Comparison of ENCODE assay signal across 23 cellular contexts in the genomic region with DNA sequence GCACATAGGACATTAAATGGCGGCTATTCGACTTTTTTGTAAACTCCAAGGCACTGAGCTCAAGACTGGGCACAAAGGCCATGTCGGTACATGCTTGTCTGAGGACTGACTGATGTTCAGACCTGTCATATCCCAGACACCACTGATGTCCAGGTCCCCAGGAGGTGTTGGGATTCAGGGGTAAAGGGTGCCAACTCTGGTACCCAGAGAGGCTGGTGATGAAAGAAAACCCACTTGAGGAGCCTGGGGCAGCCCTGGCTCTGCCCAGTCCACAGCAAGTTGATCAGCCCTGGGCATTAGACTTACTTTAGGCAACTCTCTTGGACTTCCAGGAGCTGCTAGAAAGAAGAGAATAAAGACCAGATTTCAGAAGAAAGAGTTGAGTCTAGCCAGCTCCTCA. TPM values are rescaled to one million over a fixed set of nuclear protein-coding genes. Genes with fewer than 3 reads are reported as not detected.
DNase-seq lines count a peak whose midpoint lies in the region; ATAC-seq, FAIRE-seq and TF ChIP-seq lines count a peak whose summit lies in the region.
"Had no signal": no experiment of that assay in that cellular context is flagged by ENCODE, and none has a peak within 500 bp of the region (broad histone marks: within the 10 kb centered on the region; RNA-seq: fewer than 3 reads in every experiment).

No MANE protein-coding gene starts in this region.

- TF ChIP-seq EP300 in GM12878 (IDR thresholded peaks at IDR 0.05; ENCODE audit: borderline replicate concordance in 1 of 2, control insufficient read depth in 1 of 2, low read depth in 2 of 2, low read length in 2 of 2) (no peak), sigmoid colon (IDR thresholded peaks at IDR 0.05) (no peak)

- H3K27ac Mint-ChIP-seq in activated T-cell treated with anti-CD3 and anti-CD28 coated beads, Interleukin-2, amount 50 U/mL, for 24 hours: peak overlapping the region; percentile 76

- H3K27ac ChIP-seq in OCI-LY3 (ENCODE audit: low read length) (peak overlapping the region; percentile 8; the same call in 1 of the 2 replicates), GM12878 (ENCODE audit: control insufficient read depth, insufficient read depth) (no peak overlapping the region), sigmoid colon (no peak overlapping the region)
- H3K27ac ChIP-seq: lower lobe of right lung, right atrium auricular region, thoracic aorta, VCaP had no signal

- intact Hi-C loops in GM12878 (cut with micrococcal nuclease; ENCODE audit: unreplicated experiment) (no loop called here), mucosa of descending colon (cut with DNase I, micrococcal nuclease) (no loop called here), sigmoid colon (cut with DNase I) (no loop called here)

- H3K79me2 ChIP-seq in OCI-LY3 (ENCODE audit: low read length) (no peaks in the 10 kb centered on the region), GM12878 (ENCODE audit: control insufficient read depth, insufficient read depth, low read length) (no peaks in the 10 kb centered on the region)

- TF ChIP-seq POLR2A in GM12878 (IDR thresholded peaks at IDR 0.05; ENCODE audit: low read depth, low read length) (no peak), sigmoid colon (IDR thresholded peaks at IDR 0.05) (no peak)

- H3K9ac ChIP-seq in OCI-LY3 (ENCODE audit: low read length) (no peak overlapping the region), GM12878 (ENCODE audit: control insufficient read depth, insufficient read depth, low read length) (no peak overlapping the region)

- peaks cover 2% of the 10 kb centered on the region for H3K27me3 Mint-ChIP-seq in activated T-cell treated with anti-CD3 and anti-CD28 coated beads, Interleukin-2, amount 50 U/mL, for 24 hours

- no peak for TF ChIP-seq CTCF in OCI-LY3 (IDR thresholded peaks at IDR 0.05; ENCODE audit: low read depth, low read length)
- TF ChIP-seq CTCF in GM12878 (IDR thresholded peaks at IDR 0.05 in 2 of 3, conservative IDR thresholded peaks at IDR 0.05 in 1 of 3; ENCODE audit: control insufficient read depth in 2 of 3, extremely low read depth in 1 of 3, insufficient read depth in 1 of 3, low read depth in 3 of 3, low read length in 3 of 3): no peak
- TF ChIP-seq CTCF in mucosa of descending colon (IDR thresholded peaks at IDR 0.05): no peak
- no peak for TF ChIP-seq CTCF in sigmoid colon (IDR thresholded peaks at IDR 0.05)

- no peak overlapping the region for H3K4me3 ChIP-seq in OCI-LY3 (ENCODE audit: low read length)
- no peak overlapping the region for H3K4me3 ChIP-seq in GM12878
- H3K4me3 ChIP-seq in mucosa of descending colon: no peak overlapping the region
- H3K4me3 ChIP-seq in sigmoid colon: no peak overlapping the region
- H3K4me3 ChIP-seq: K562, lower lobe of right lung, right atrium auricular region, thoracic aorta had no signal

- no peak for FAIRE-seq in GM12878 (lab: Jason Lieb, UNC)
- FAIRE-seq: frontal cortex, K562, kidney had no signal

- no peaks in the 10 kb centered on the region for H3K9me3 Mint-ChIP-seq in activated T-cell treated with anti-CD3 and anti-CD28 coated beads, Interleukin-2, amount 50 U/mL, for 24 hours

- no peak overlapping the region for H3K4me3 Mint-ChIP-seq in activated T-cell treated with anti-CD3 and anti-CD28 coated beads, Interleukin-2, amount 50 U/mL, for 24 hours

- no peak for DNase-seq in activated T-cell treated with anti-CD3 and anti-CD28 coated beads, Interleukin-2, amount 50 U/mL, for 24 hours
- DNase-seq in activated T-cell treated with anti-CD3 and anti-CD28 coated beads for 4 hours (no peak), GM12878 (ENCODE audit: low read depth, low spot score) (no peak), mucosa of descending colon (no peak), sigmoid colon (no peak), NCI-H1092 treated with DMSO at 0.1 percent for 48 hours (lab: John Stamatoyannopoulos, UW) (no peak)
- DNase-seq in stimulated activated naive CD8-positive, alpha-beta T cell treated with anti-CD3 and anti-CD28 coated beads, Interleukin-15, Interleukin-2, amounts not matched to agents 100 U/mL and 50 U/mL, for 24 hours: no peak
- DNase-seq: activated gamma-delta T cell treated with Interleukin-2 at 50 U/mL for 16 hours, DMS79, GOT3, kidney, lower lobe of right lung, NCI-H187 treated with DMSO at 0.1 percent for 48 hours, NCI-H2227 treated with DMSO at 0.1 percent for 48 hours, NCI-H774, OCI-M1, Right ventricle myocardium superior had no signal

- H2AFZ ChIP-seq in OCI-LY3 (ENCODE audit: low read depth, low read length) (no peak overlapping the region), GM12878 (ENCODE audit: control insufficient read depth, low read depth, low read length) (no peak overlapping the region)

- peak; percentile 16; the same call in 2 of the 3 replicates for ATAC-seq in GM12878
- ATAC-seq in stimulated activated naive CD8-positive, alpha-beta T cell treated with anti-CD3 and anti-CD28 coated beads, Interleukin-15, Interleukin-2, amounts not matched to agents 100 U/mL and 50 U/mL, for 24 hours: peak; percentile 2
- no peak for ATAC-seq in mucosa of descending colon
- ATAC-seq: K562, lower lobe of right lung had no signal

- H3K36me3 ChIP-seq in OCI-LY3 (replicated peaks; ENCODE audit: low read depth, low read length): peaks cover 40% of the 10 kb centered on the region
- H3K36me3 ChIP-seq in GM12878 (ENCODE audit: control insufficient read depth in 2 of 2, insufficient read depth in 2 of 2, low read length in 1 of 2): peaks cover 11 to 19% of the 10 kb centered on the region in 2 experiments; a peak in 3 of 4 replicates
- H3K36me3 ChIP-seq in mucosa of descending colon (ENCODE audit: low read depth): no peaks in the 10 kb centered on the region
- no peaks in the 10 kb centered on the region for H3K36me3 ChIP-seq in sigmoid colon
- H3K36me3 ChIP-seq: right atrium auricular region, thoracic aorta had no signal

- WGBS in GM12878 (ENCODE audit: insufficient coverage, insufficient replicate concordance, low lambda C conversion rate, missing lambda C conversion rate): 54% methylated on average over 3 of the region's 3 CpGs
- 97% methylated on average over 3 of the region's 3 CpGs for WGBS in sigmoid colon, 2 donors

- H3K4me1 ChIP-seq in OCI-LY3 (ENCODE audit: low read length) (no peaks in the 10 kb centered on the region), GM12878 (ENCODE audit: control insufficient read depth, insufficient read depth, low read length) (no peaks in the 10 kb centered on the region), mucosa of descending colon (ENCODE audit: low read depth) (no peaks in the 10 kb centered on the region), sigmoid colon (no peaks in the 10 kb centered on the region)
- H3K4me1 ChIP-seq: lower lobe of right lung, right atrium auricular region had no signal

- BruUV-seq in GM12878 (replicated peaks; lab: Mats Ljungman, UMichigan): no TSS peak

- in situ Hi-C loops in GM12878 (cut with MboI): no loop called here

- POLR2A ChIA-PET in GM12878 (lab: Charles Lee): interaction anchor here (1.8 kb wide), 1 partner anchor 27 kb away, joined by 5 read pairs; no protein-coding TSS in a partner anchor

- no peaks in the 10 kb centered on the region for H4K20me1 ChIP-seq in OCI-LY3 (ENCODE audit: insufficient read depth, low read length)
- no peaks in the 10 kb centered on the region for H4K20me1 ChIP-seq in GM12878 (ENCODE audit: control insufficient read depth, insufficient read depth)

- no peaks in the 10 kb centered on the region for H3K9me3 ChIP-seq in OCI-LY3 (ENCODE audit: insufficient read depth, low read length)
- H3K9me3 ChIP-seq in GM12878 (replicated peaks; ENCODE audit: control insufficient read depth, insufficient read depth, low read length): no peaks in the 10 kb centered on the region
- no peaks in the 10 kb centered on the region for H3K9me3 ChIP-seq in mucosa of descending colon
- no peaks in the 10 kb centered on the region for H3K9me3 ChIP-seq in sigmoid colon
- H3K9me3 ChIP-seq: lower lobe of right lung, right atrium auricular region, thoracic aorta had no signal

- CTCF ChIA-PET in GM12878 (lab: Yijun Ruan, JAX): interaction anchor here (1.1 kb wide), 1 partner anchor 11 kb away, joined by 3 read pairs; no protein-coding TSS in a partner anchor

- RAD21 ChIA-PET in GM12878 (lab: Charles Lee; ENCODE audit: unreplicated experiment): interaction anchor here (1.6 to 3.0 kb wide), 2 partner anchors 11 to 43 kb away, joined by 3 to 11 read pairs; no protein-coding TSS in a partner anchor

- H3K36me3 Mint-ChIP-seq in activated T-cell treated with anti-CD3 and anti-CD28 coated beads, Interleukin-2, amount 50 U/mL, for 24 hours (ENCODE audit: low read depth): peaks cover 52% of the 10 kb centered on the region

- TF ChIP-seq RAD21 in GM12878 (IDR thresholded peaks at IDR 0.05; ENCODE audit: insufficient read depth, low read depth, low read length): no peak

- H3K4me2 ChIP-seq in OCI-LY3 (ENCODE audit: low read length): no peak overlapping the region
- H3K4me2 ChIP-seq in GM12878 (ENCODE audit: control insufficient read depth, insufficient read depth): no peak overlapping the region

- peaks cover 24% of the 10 kb centered on the region for H3K4me1 Mint-ChIP-seq in activated T-cell treated with anti-CD3 and anti-CD28 coated beads, Interleukin-2, amount 50 U/mL, for 24 hours (ENCODE audit: low read depth)

- H3K27me3 ChIP-seq in OCI-LY3 (ENCODE audit: low read depth, low read length) (no peaks in the 10 kb centered on the region), GM12878 (replicated peaks in 1 of 2; ENCODE audit: control insufficient read depth in 2 of 2, insufficient read depth in 2 of 2, low read length in 1 of 2) (no peaks in the 10 kb centered on the region), sigmoid colon (no peaks in the 10 kb centered on the region)
- H3K27me3 ChIP-seq: right atrium auricular region had no signal

- SMC1A ChIA-PET in GM12878 (lab: Charles Lee; ENCODE audit: uncharacterized antibody, unreplicated experiment): interaction anchor here (1.0 to 2.7 kb wide), 6 partner anchors 11 to 41 kb away, joined by 3 to 10 read pairs (median 3); no protein-coding TSS in a partner anchor

RNA-seq across cellular contexts. Expression of gene SASH3, which starts 18.7 kb away (rescaled TPM):
- 88.3 and 101 TPM in 2 replicates for total RNA-seq in GM12878 (2013; cell fraction: nucleolus; rRNA removed)
- 198 and 231 TPM in 2 replicates for total RNA-seq in GM12878 (2014; rRNA removed)
- total RNA-seq in GM12878 (2014; rRNA removed; fragmentation: Illumina TruSeq; extraction: Trizol): 123 and 130 TPM in 2 replicates
- 183 and 191 TPM in 2 replicates for total RNA-seq in GM12878 (2021)
- 67.3 TPM for polyA plus RNA-seq in GM12878 (2011; ENCODE audit: low read depth)
- polyA plus RNA-seq in GM12878 (2011; rRNA removed): 159 and 233 TPM in 2 replicates
- 229 and 314 TPM in 2 replicates for polyA plus RNA-seq in GM12878 (2011; cell fraction: cytosol; rRNA removed)
- polyA plus RNA-seq in GM12878 (2011; cell fraction: nucleus; rRNA removed): 329 and 387 TPM in 2 replicates
- polyA plus RNA-seq in GM12878 (2012): 109 and 113 TPM in 2 replicates
- 122 and 155 TPM in 2 replicates for polyA plus RNA-seq in GM12878 (2014; fragmentation: Illumina TruSeq; extraction: Trizol)
- polyA plus RNA-seq in GM12878 (2014; fragmentation: Nextera tagmentation; extraction: Ambion mirVana): 10 to 100 TPM; 23.1 to 39.1 TPM
- polyA plus RNA-seq in GM12878 (2014; rRNA removed): 192 and 204 TPM in 2 replicates
- polyA plus RNA-seq in GM12878 (2016; fragmentation: Nextera tagmentation; extraction: Ambion mirVana): 100 to 1,000 TPM; 148 to 164 TPM
- 120 and 220 TPM in 2 replicates for polyA minus RNA-seq in GM12878 (2011; rRNA and poly(A)+ RNA removed)
- polyA minus RNA-seq in GM12878 (2011; cell fraction: cytosol; rRNA and poly(A)+ RNA removed): 77.4 and 94.2 TPM in 2 replicates
- polyA minus RNA-seq in GM12878 (2011; cell fraction: nucleus; rRNA and poly(A)+ RNA removed): 51.7 and 77.8 TPM in 2 replicates
- total RNA-seq in mucosa of descending colon: 10 to 100 TPM in 1 of 3 donors, 1 to 10 TPM in 2; 6.1 to 10.1 (median 7.2) TPM
- total RNA-seq in sigmoid colon: 1 to 10 TPM; 1.7 to 8.7 (median 5.9) TPM
- polyA plus RNA-seq in sigmoid colon: 10 to 100 TPM in 2 of 3 donors, 1 to 10 TPM in 1; 6.2 to 48.3 (median 13.2) TPM

RNA-seq across cellular contexts. Expression of gene ZDHHC9, which starts 45.2 kb away (rescaled TPM):
- 26.9 and 29.7 TPM in 2 replicates for total RNA-seq in GM12878 (2013; cell fraction: nucleolus; rRNA removed)
- total RNA-seq in GM12878 (2014; rRNA removed) (4.0 and 4.9 TPM in 2 replicates), GM12878 (2014; rRNA removed; fragmentation: Illumina TruSeq; extraction: Trizol) (2.4 and 2.8 TPM in 2 replicates), GM12878 (2021) (6.6 and 6.9 TPM in 2 replicates), mucosa of descending colon (10 to 100 TPM; 23.1 to 41.2 (median 33.6) TPM), sigmoid colon (10 to 100 TPM in 3 of 4 donors, 1 to 10 TPM in 1; 9.3 to 18.1 (median 13.4) TPM)
- polyA plus RNA-seq in GM12878 (2011; ENCODE audit: low read depth): 5.6 TPM
- polyA plus RNA-seq in GM12878 (2011; rRNA removed) (10.1 and 13.0 TPM in 2 replicates), GM12878 (2014; fragmentation: Illumina TruSeq; extraction: Trizol) (8.1 and 8.4 TPM in 2 replicates), GM12878 (2014; fragmentation: Nextera tagmentation; extraction: Ambion mirVana) (1 to 10 TPM; 1.8 to 2.5 TPM), GM12878 (2014; rRNA removed) (3.9 and 4.4 TPM in 2 replicates), GM12878 (2016; fragmentation: Nextera tagmentation; extraction: Ambion mirVana) (1 to 10 TPM; 6.5 to 6.7 TPM), sigmoid colon (10 to 100 TPM in 1 of 3 donors, 1 to 10 TPM in 2; 6.6 to 18.0 (median 6.7) TPM)
- 8.7 and 12.4 TPM in 2 replicates for polyA plus RNA-seq in GM12878 (2011; cell fraction: cytosol; rRNA removed)
- polyA plus RNA-seq in GM12878 (2011; cell fraction: nucleus; rRNA removed): 10.8 and 13.0 TPM in 2 replicates
- polyA plus RNA-seq in GM12878 (2012): 7.2 and 7.6 TPM in 2 replicates
- polyA minus RNA-seq in GM12878 (2011; rRNA and poly(A)+ RNA removed): 18.1 and 19.4 TPM in 2 replicates
- 6.9 and 7.7 TPM in 2 replicates for polyA minus RNA-seq in GM12878 (2011; cell fraction: cytosol; rRNA and poly(A)+ RNA removed)
- 8.7 and 10.5 TPM in 2 replicates for polyA minus RNA-seq in GM12878 (2011; cell fraction: nucleus; rRNA and poly(A)+ RNA removed)

RNA-seq across cellular contexts. Expression of gene XPNPEP2, which starts 59.7 kb away (rescaled TPM):
- total RNA-seq in GM12878 (2013; cell fraction: nucleolus; rRNA removed): not detected in 2 replicates
- total RNA-seq in GM12878 (2014; rRNA removed): 0.17 and 0.27 TPM in 2 replicates
- total RNA-seq in GM12878 (2014; rRNA removed; fragmentation: Illumina TruSeq; extraction: Trizol): 0.13 and 0.14 TPM in 2 replicates
- 0.21 and 0.27 TPM in 2 replicates for total RNA-seq in GM12878 (2021)
- polyA plus RNA-seq in GM12878 (2011; ENCODE audit: low read depth): 0.13 TPM
- 0.04 TPM in 2 replicates for polyA plus RNA-seq in GM12878 (2011; rRNA removed)
- 0.05 and 0.06 TPM in 2 replicates for polyA plus RNA-seq in GM12878 (2011; cell fraction: cytosol; rRNA removed)
- 0.04 and 0.06 TPM in 2 replicates for polyA plus RNA-seq in GM12878 (2011; cell fraction: nucleus; rRNA removed)
- polyA plus RNA-seq in GM12878 (2012): 0.05 and 0.07 TPM in 2 replicates
- 0.21 and 0.32 TPM in 2 replicates for polyA plus RNA-seq in GM12878 (2014; fragmentation: Illumina TruSeq; extraction: Trizol)
- polyA plus RNA-seq in GM12878 (2014; fragmentation: Nextera tagmentation; extraction: Ambion mirVana): under 1 TPM; 0.08 to 0.26 TPM
- 0.24 and 0.37 TPM in 2 replicates for polyA plus RNA-seq in GM12878 (2014; rRNA removed)
- under 1 TPM; 0.05 to 0.06 TPM for polyA plus RNA-seq in GM12878 (2016; fragmentation: Nextera tagmentation; extraction: Ambion mirVana)
- polyA minus RNA-seq in GM12878 (2011; rRNA and poly(A)+ RNA removed): not detected in 2 replicates
- polyA minus RNA-seq in GM12878 (2011; cell fraction: cytosol; rRNA and poly(A)+ RNA removed): not detected in 2 replicates
- polyA minus RNA-seq in GM12878 (2011; cell fraction: nucleus; rRNA and poly(A)+ RNA removed): not detected in 2 replicates
- 10 to 100 TPM in 2 of 3 donors, 1 to 10 TPM in 1; 4.9 to 14.5 (median 11.3) TPM for total RNA-seq in mucosa of descending colon
- total RNA-seq in sigmoid colon: 10 to 100 TPM in 1 of 4 donors, 1 to 10 TPM in 3; 2.6 to 11.1 (median 4.7) TPM
- 1 to 10 TPM; 1.8 to 3.3 (median 2.5) TPM for polyA plus RNA-seq in sigmoid colon

Comparison
In these comparisons a context has a peak if more than half of its experiments do, and no peak if none do; other contexts are left out.
1. RNA of gene SASH3, which starts 18.7 kb away (total RNA-seq): 88.3 to 231 TPM in GM12878; 6.1 to 10.1 TPM in mucosa of descending colon and 1.7 to 8.7 TPM in sigmoid colon; every median in the first group is over 4 times any median in the second.